11 cellular contexts compared by ENCODE assay signal in the genomic region with DNA sequence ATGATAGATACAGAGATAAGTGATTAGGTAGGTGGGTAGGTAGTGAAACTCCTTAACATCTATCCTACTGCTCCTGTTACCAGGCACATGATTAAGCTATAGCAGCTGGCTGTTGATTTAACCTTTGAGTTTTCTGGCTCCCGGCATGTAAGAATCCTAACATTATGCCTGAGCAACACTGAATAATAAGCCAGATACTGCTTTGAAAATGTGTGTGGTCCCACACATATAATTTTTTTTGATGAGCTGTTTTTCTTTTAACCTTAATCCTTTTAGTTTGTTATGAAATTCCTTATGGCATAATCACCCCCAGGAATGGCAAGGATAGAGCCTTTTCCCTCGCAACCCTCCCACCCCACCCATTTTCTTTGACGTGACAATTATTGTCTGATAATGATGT.
A peak's percentile ranks its signal among the peaks of the same experiment; 100 is the strongest.
DNase-seq lines count a peak whose midpoint lies in the region; ATAC-seq and TF ChIP-seq lines count a peak whose summit lies in the region.
"Had no signal": no experiment of that assay in that cellular context is flagged by ENCODE, and none has a peak within 500 bp of the region (broad histone marks: within the 10 kb centered on the region; RNA-seq: fewer than 3 reads in every experiment).

No MANE protein-coding gene starts in this region.

- DNase-seq in Caki2 (ENCODE audit: low read depth), result peak; percentile 73
- peak; percentile 82 for DNase-seq in LoVo (ENCODE audit: low spot score)
- DNase-seq in astrocyte of the hippocampus (ENCODE audit: low read depth, low spot score), result peak; percentile 48
- DNase-seq in mucosa of descending colon, result peak in 1 of 3 donors; percentile 15
- no peak for DNase-seq in 8988T
- no peak for DNase-seq in COLO829 (ENCODE audit: low spot score)
- DNase-seq in activated CD4-positive, alpha-beta T cell treated with anti-CD3 and anti-CD28 coated beads for 1 hour, result no peak
- DNase-seq: activated CD4-positive, alpha-beta T cell treated with anti-CD3 and anti-CD28 coated beads, Interleukin-2, amount 50 U/mL, for 48 hours; activated effector memory CD4-positive, alpha-beta T cell treated with anti-CD3 and anti-CD28 coated beads, Interleukin-2, amount 50 U/mL, for 16 hours had no signal

- ATAC-seq in mucosa of descending colon, result peak; percentile 32
- ATAC-seq in GM21360 (IDR thresholded peaks at IDR 0.05; ENCODE audit: unreplicated experiment), result no peak

- H3K4me1 ChIP-seq in mucosa of descending colon (ENCODE audit: low read depth), result peaks cover 48% of the 10 kb centered on the region

- intact Hi-C loops in mucosa of descending colon (cut with DNase I, micrococcal nuclease), result no loop called here

- H3K4me3 ChIP-seq in mucosa of descending colon, result no peak overlapping the region
- H3K4me3 ChIP-seq: cardiac muscle cell had no signal

- in situ Hi-C loops in Caki2 (cut with HindIII; ENCODE audit: low pct_unique_long_range_greater_than_20kb, low sequenced_read_pairs), result no loop called here

- no peaks in the 10 kb centered on the region for H3K9me3 ChIP-seq in mucosa of descending colon

- no peak for TF ChIP-seq CTCF in mucosa of descending colon (IDR thresholded peaks at IDR 0.05)

- H3K36me3 ChIP-seq in mucosa of descending colon (ENCODE audit: low read depth), result no peaks in the 10 kb centered on the region
- H3K36me3 ChIP-seq: cardiac muscle cell had no signal

Comparison
In these comparisons a context has a peak if more than half of its experiments do, and no peak if none do; other contexts are left out.
1. DNase-seq: peak in Caki2 (single experiment), LoVo (single experiment) and astrocyte of the hippocampus (single experiment); none in 8988T (single experiment), COLO829 (single experiment) and activated CD4-positive, alpha-beta T cell treated with anti-CD3 and anti-CD28 coated beads for 1 hour (single experiment).